Comparison of ENCODE assay signal across 16 cellular contexts in the genomic region with DNA sequence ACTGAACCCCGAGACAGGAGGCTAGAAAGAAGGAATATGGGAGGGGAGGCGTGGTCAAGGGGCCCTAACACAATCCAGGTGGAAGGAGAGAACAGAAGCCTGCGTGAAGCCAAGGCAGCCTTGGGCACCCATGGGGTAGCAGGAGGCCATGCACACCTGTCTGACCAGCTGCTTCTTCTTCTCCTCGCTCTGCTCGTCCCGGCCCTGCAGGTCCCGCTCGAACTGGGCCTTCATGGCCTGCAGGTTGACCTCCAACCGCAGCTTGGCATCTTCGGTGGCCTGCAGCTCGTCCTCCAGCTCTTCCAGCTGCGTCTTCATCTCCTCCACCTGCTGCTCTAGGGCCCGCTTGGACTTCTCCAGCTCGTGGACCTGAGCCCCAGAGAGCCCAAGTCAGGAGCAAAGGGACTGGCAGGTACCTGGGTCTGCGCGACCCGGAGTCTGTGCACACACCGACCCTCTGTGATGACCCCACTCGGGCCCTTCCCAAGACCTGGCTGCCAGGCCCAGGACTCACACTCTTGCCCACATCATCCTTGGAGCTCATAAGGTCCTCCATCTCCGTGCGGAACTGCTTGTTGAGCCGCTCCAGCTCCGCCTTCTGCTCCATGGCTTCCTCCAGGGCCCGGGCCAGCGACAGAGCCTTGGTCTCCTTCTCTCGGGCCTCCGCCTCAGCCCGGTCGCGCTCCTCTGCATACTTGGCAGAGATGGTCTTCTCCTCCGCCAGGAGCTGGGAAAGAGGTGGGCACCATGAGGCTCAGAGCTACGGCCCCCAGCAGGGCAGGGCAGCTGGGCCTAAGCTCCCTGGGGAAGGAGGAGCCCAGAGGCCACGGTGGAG. TPM values are rescaled to one million over a fixed set of nuclear protein-coding genes. Genes with fewer than 3 reads are reported as not detected.
DNase-seq lines count a peak whose midpoint lies in the region; ATAC-seq and TF ChIP-seq lines count a peak whose summit lies in the region.
"Had no signal": no experiment of that assay in that cellular context is flagged by ENCODE, and none has a peak within 500 bp of the region (broad histone marks: within the 10 kb centered on the region; RNA-seq: fewer than 3 reads in every experiment).

No MANE protein-coding gene starts in this region.

- H3K4me1 Mint-ChIP-seq in activated T-cell treated with anti-CD3 and anti-CD28 coated beads, Interleukin-2, amount 50 U/mL, for 24 hours (ENCODE audit: low read depth) = peaks cover 42% of the 10 kb centered on the region
- peaks cover 10% of the 10 kb centered on the region; the same call in 1 of the 2 replicates for H3K4me1 Mint-ChIP-seq in HFFc6 (ENCODE audit: low read depth)
- H3K4me1 Mint-ChIP-seq in endothelial cell (ENCODE audit: unreplicated experiment) = peaks cover 4% of the 10 kb centered on the region
- H3K4me1 Mint-ChIP-seq: activated B cell treated with CpG ODN at 0.5 μM for 24 hours had no signal

- 92 to 95% methylated on average over 33 of the region's 33 CpGs for WGBS in sigmoid colon, 2 donors
- WGBS in lower leg skin, 2 donors = 87 to 94% methylated on average over 33 of the region's 33 CpGs

- peak overlapping the region; percentile 86 for H3K27ac Mint-ChIP-seq in activated T-cell treated with anti-CD3 and anti-CD28 coated beads, Interleukin-2, amount 50 U/mL, for 24 hours
- peak overlapping the region; percentile 60; the same call in 1 of the 2 replicates for H3K27ac Mint-ChIP-seq in HFFc6
- no peak overlapping the region for H3K27ac Mint-ChIP-seq in endothelial cell (ENCODE audit: unreplicated experiment)

- peaks cover 0 to 46% (median 30%) of the 10 kb centered on the region in 4 donors for H3K4me1 ChIP-seq in sigmoid colon
- H3K4me1 ChIP-seq: uterus had no signal

- H3K4me3 Mint-ChIP-seq in activated T-cell treated with anti-CD3 and anti-CD28 coated beads, Interleukin-2, amount 50 U/mL, for 24 hours = no peak overlapping the region
- H3K4me3 Mint-ChIP-seq in HFFc6 (peak overlapping the region; percentile 41; the same call in 1 of the 2 replicates), endothelial cell (ENCODE audit: unreplicated experiment) (peak overlapping the region; percentile 59)
- H3K4me3 Mint-ChIP-seq: activated B cell treated with CpG ODN at 0.5 μM for 24 hours had no signal

- ATAC-seq in GM21381 (IDR thresholded peaks at IDR 0.05; ENCODE audit: unreplicated experiment) = no peak
- ATAC-seq: left ventricle myocardium superior had no signal

- peaks cover 96% of the 10 kb centered on the region for H3K36me3 Mint-ChIP-seq in activated T-cell treated with anti-CD3 and anti-CD28 coated beads, Interleukin-2, amount 50 U/mL, for 24 hours (ENCODE audit: low read depth)
- H3K36me3 Mint-ChIP-seq in HFFc6 (ENCODE audit: low read depth) (peaks cover 43% of the 10 kb centered on the region), endothelial cell (ENCODE audit: low read depth, unreplicated experiment) (peaks cover 55% of the 10 kb centered on the region)

- no peak for TF ChIP-seq POLR2A in sigmoid colon (IDR thresholded peaks at IDR 0.05)
- no peak for TF ChIP-seq POLR2A in lower leg skin (IDR thresholded peaks at IDR 0.05)

- peaks cover 71 to 87% (median 84%) of the 10 kb centered on the region in 4 donors for H3K36me3 ChIP-seq in sigmoid colon
- H3K36me3 ChIP-seq: uterus had no signal

- no peaks in the 10 kb centered on the region for H3K9me3 Mint-ChIP-seq in activated T-cell treated with anti-CD3 and anti-CD28 coated beads, Interleukin-2, amount 50 U/mL, for 24 hours
- H3K9me3 Mint-ChIP-seq in HFFc6 (peaks cover 9% of the 10 kb centered on the region; the same call in 1 of the 2 replicates), endothelial cell (ENCODE audit: unreplicated experiment) (no peaks in the 10 kb centered on the region)
- H3K9me3 Mint-ChIP-seq: activated B cell treated with CpG ODN at 0.5 μM for 24 hours had no signal

- H3K27ac ChIP-seq in sigmoid colon = peak overlapping the region; percentile 83 to 92 (median 86)
- H3K27ac ChIP-seq: cardiac muscle cell had no signal

- DNase-seq in activated T-cell treated with anti-CD3 and anti-CD28 coated beads, Interleukin-2, amount 50 U/mL, for 24 hours = no peak
- no peak for DNase-seq in activated T-cell treated with anti-CD3 and anti-CD28 coated beads, Interleukin-2, amount 50 U/mL, for 48 hours
- DNase-seq in HFFc6 (no peak), endothelial cell (ENCODE audit: low spot score) (no peak), sigmoid colon (no peak), SHP77 (lab: John Stamatoyannopoulos, UW) (no peak), lower leg skin (ENCODE audit: low spot score in 2 of 2) (no peak)
- DNase-seq: activated B cell treated with CpG ODN at 0.5 μM for 24 hours; activated effector memory CD4-positive, alpha-beta T cell treated with Interleukin-2 at 50 U/mL for 16 hours; Karpas-422; NCI-H1930; nucleus accumbens; uterus had no signal

- no peaks in the 10 kb centered on the region for H3K27me3 Mint-ChIP-seq in activated T-cell treated with anti-CD3 and anti-CD28 coated beads, Interleukin-2, amount 50 U/mL, for 24 hours
- H3K27me3 Mint-ChIP-seq in HFFc6 (ENCODE audit: insufficient read depth) (peaks cover 72% of the 10 kb centered on the region), endothelial cell (ENCODE audit: unreplicated experiment) (peaks cover 20% of the 10 kb centered on the region)
- H3K27me3 Mint-ChIP-seq: activated B cell treated with CpG ODN at 0.5 μM for 24 hours had no signal

- TF ChIP-seq EP300 in sigmoid colon (IDR thresholded peaks at IDR 0.05) = no peak

- H3K4me3 ChIP-seq in sigmoid colon = no peak overlapping the region
- no peak overlapping the region for H3K4me3 ChIP-seq in lower leg skin (ENCODE audit: low read depth, poor library complexity, severe bottlenecking)
- H3K4me3 ChIP-seq: cardiac muscle cell, uterus had no signal

- H3K27me3 ChIP-seq in sigmoid colon = no peaks in the 10 kb centered on the region
- H3K27me3 ChIP-seq: cardiac muscle cell, uterus had no signal

- intact Hi-C loops in sigmoid colon (cut with DNase I) = no loop called here
- intact Hi-C loops in lower leg skin (cut with DNase I; ENCODE audit: low total_unique reads) = loop anchor here (10.0 kb wide), 2 partner anchors 94 to 144 kb away; no protein-coding TSS in a partner anchor

- TF ChIP-seq CTCF in HFFc6 (IDR thresholded peaks at IDR 0.05) (no peak), endothelial cell (IDR thresholded peaks at IDR 0.05; ENCODE audit: unreplicated experiment) (no peak), sigmoid colon (IDR thresholded peaks at IDR 0.05) (no peak), lower leg skin (IDR thresholded peaks at IDR 0.05) (no peak)

- no peaks in the 10 kb centered on the region for H3K9me3 ChIP-seq in sigmoid colon
- H3K9me3 ChIP-seq: uterus had no signal

RNA-seq across cellular contexts. Expression of gene APOL1, which starts 35.9 kb away (rescaled TPM):
- 1 to 10 TPM in 4 of 6 experiments, under 1 TPM in 2; 0.55 to 6.2 (median 4.9) TPM for total RNA-seq in HFFc6 (2021; fragmentation: NEBNext Ultra II Directional; extraction: Animal tissue kit (Norgen Biotek cat#: 25700))
- total RNA-seq in endothelial cell (ENCODE audit: unreplicated experiment) (2.5 TPM), sigmoid colon (10 to 100 TPM; 15.0 to 36.0 (median 20.3) TPM), lower leg skin (1 to 10 TPM in 2 of 4 donors, under 1 TPM in 2; 0.46 to 4.1 (median 2.0) TPM)
- polyA plus RNA-seq in sigmoid colon = 10 to 100 TPM in 2 of 3 donors, 1 to 10 TPM in 1; 6.6 to 64.0 (median 11.3) TPM
- total RNA-seq: cardiac muscle cell had no signal

RNA-seq across cellular contexts. Expression of gene APOL2, which starts 49.5 kb away (rescaled TPM):
- 10 to 100 TPM; 27.7 to 42.5 (median 38.5) TPM for total RNA-seq in HFFc6 (2021; fragmentation: NEBNext Ultra II Directional; extraction: Animal tissue kit (Norgen Biotek cat#: 25700))
- total RNA-seq in endothelial cell (ENCODE audit: unreplicated experiment) (55.3 TPM), sigmoid colon (10 to 100 TPM; 26.8 to 59.5 (median 29.4) TPM), lower leg skin (10 to 100 TPM; 14.2 to 24.8 (median 20.0) TPM)
- 10 to 100 TPM; 18.6 to 45.1 (median 24.3) TPM for polyA plus RNA-seq in sigmoid colon
